Comparison of ENCODE assay signal across 1 cellular context in the genomic region with DNA sequence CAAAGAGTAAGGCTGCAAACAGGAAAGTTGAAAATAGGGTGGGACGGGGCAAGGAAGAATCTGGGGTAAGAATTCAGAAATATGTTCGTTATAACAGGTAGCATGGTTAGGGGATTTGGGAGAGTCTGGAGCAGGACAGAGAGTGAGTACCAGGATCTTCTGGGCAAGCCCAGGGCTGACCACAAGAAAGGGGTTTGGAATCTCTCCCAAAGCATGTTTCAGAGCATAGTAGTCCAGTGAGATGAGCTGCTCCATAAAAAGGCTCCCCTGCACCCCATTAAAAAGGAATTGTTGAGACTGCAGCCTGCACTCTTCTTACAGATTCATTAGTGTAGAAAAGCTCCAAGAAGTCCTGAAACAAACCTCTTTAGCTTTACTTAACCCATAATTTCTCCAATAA.
TF ChIP-seq lines count a peak whose summit lies in the region.

No MANE protein-coding gene starts in this region.

TF ChIP-seq in IMR-90, 13 proteins besides CTCF, POLR2A, EP300 and RAD21 (continued from another document):
- TF ChIP-seq FOS (IDR thresholded peaks at IDR 0.05; ENCODE audit: low read depth, low read length) (no peak), SMC3 (IDR thresholded peaks at IDR 0.05; ENCODE audit: low read depth, low read length) (no peak), ELK1 (IDR thresholded peaks at IDR 0.05; ENCODE audit: borderline replicate concordance, low read depth, low read length) (no peak), USF2 (IDR thresholded peaks at IDR 0.05; ENCODE audit: low read depth, low read length) (no peak), MAFK (IDR thresholded peaks at IDR 0.05; ENCODE audit: low read depth, low read length) (no peak), CEBPB (IDR thresholded peaks at IDR 0.05; ENCODE audit: low read depth, low read length) (no peak), MXI1 (IDR thresholded peaks at IDR 0.05; ENCODE audit: borderline replicate concordance, low read depth, low read length) (no peak), RFX5 (IDR thresholded peaks at IDR 0.05; ENCODE audit: low read depth, low read length) (no peak), RCOR1 (IDR thresholded peaks at IDR 0.05; ENCODE audit: insufficient replicate concordance, low read length) (no peak), CHD1 (IDR thresholded peaks at IDR 0.05; ENCODE audit: low read depth, low read length) (no peak)
TF ChIP-seq in IMR-90: peak in this region for 0.
